28 cellular contexts compared by ENCODE assay signal in the genomic region with DNA sequence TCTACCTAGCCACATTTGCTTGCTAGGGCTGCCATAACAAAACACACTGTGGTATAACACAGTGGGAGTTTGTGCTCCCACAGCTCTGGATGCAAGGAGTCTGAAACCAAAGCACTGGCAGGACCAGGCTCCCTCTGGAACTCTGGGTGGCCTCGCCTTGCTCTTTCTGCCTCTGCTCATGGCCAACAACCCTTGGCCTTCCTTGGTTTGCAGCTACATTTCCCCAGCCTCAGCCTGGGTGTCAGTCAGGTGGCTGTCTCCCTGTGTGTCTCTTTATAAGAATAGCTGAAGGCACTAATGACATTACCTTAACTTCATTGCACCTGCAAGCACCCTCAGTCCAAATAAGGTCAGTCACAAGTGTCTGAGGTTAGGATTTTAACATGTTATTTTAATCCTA.
"Had no signal": no experiment of that assay in that cellular context is flagged by ENCODE, and none has a peak within 500 bp of the region (broad histone marks: within the 10 kb centered on the region; RNA-seq: fewer than 3 reads in every experiment).

No MANE protein-coding gene starts in this region.

- H3K27ac ChIP-seq: stomach, suprapubic skin, testis, thoracic aorta, thyroid gland, tibial artery, tibial nerve, transverse colon, upper lobe of left lung, upper lobe of right lung, uterus, vagina had no signal

- DNase-seq: stimulated activated CD4-positive, alpha-beta T cell treated with anti-CD3 and anti-CD28 coated beads, Interleukin-2, amount 100 ng/mL, for 48 hours; stimulated activated CD4-positive, alpha-beta T cell treated with anti-CD3 and anti-CD28 coated beads, Interleukin-4, amount 100 ng/mL, for 1 hour; stimulated activated CD4-positive, alpha-beta T cell treated with anti-CD3 and anti-CD28 coated beads, Interleukin-4, amount 100 ng/mL, for 24 hours; stimulated activated CD4-positive, alpha-beta T cell treated with anti-CD3 and anti-CD28 coated beads, Interleukin-4, amount 100 ng/mL, for 4 hours; stimulated activated CD8-positive, alpha-beta memory T cell treated with anti-CD3 and anti-CD28 coated beads, Interleukin-4, amount 100 ng/mL, for 48 hours; stimulated activated naive B cell treated with anti-CD40 and anti-IgM and Interleukin-4, amounts not matched to agents 10 μg/mL and 1 μg/mL and 100 μg/mL, for 72 hours; stimulated activated naive CD4-positive, alpha-beta T cell; stimulated activated naive CD4-positive, alpha-beta T cell treated with Interleukin-2 at 50 U/mL for 16 hours; stimulated activated naive CD8-positive, alpha-beta T cell treated with anti-CD3 and anti-CD28 coated beads, Interleukin-15, amount 100 ng/mL, for 72 hours; stimulated activated naive CD8-positive, alpha-beta T cell treated with anti-CD3 and anti-CD28 coated beads, Interleukin-15, Interleukin-2, amounts not matched to agents 100 U/mL and 50 U/mL, for 24 hours; stomach; substantia nigra; testis; thyroid gland; tibial artery; transverse colon; trophoblast cell; upper lobe of left lung; upper lobe of right lung; uterus had no signal

- ATAC-seq: stimulated activated effector memory CD8-positive, alpha-beta T cell treated with anti-CD3 and anti-CD28 coated beads, Interleukin-12 subunit alpha, Interleukin-12 subunit beta, amount 100 ng/mL, for 72 hours; stimulated activated memory B cell treated with anti-CD40 and anti-IgM and Interleukin-4, amounts not matched to agents 10 μg/mL and 1 μg/mL and 100 μg/mL, for 72 hours; stimulated activated naive B cell treated with anti-CD40 and anti-IgM and Interleukin-4, amounts not matched to agents 10 μg/mL and 1 μg/mL and 100 μg/mL, for 72 hours; stimulated activated naive CD8-positive, alpha-beta T cell treated with anti-CD3 and anti-CD28 coated beads, Interleukin-15, amount 100 ng/mL, for 72 hours; stimulated activated naive CD8-positive, alpha-beta T cell treated with anti-CD3 and anti-CD28 coated beads, Interleukin-15, Interleukin-2, amounts not matched to agents 100 U/mL and 50 U/mL, for 24 hours; upper lobe of right lung had no signal

- H3K4me3 ChIP-seq: stomach, suprapubic skin, testis, thoracic aorta, thyroid gland, tibial artery, tibial nerve, transverse colon, upper lobe of left lung, upper lobe of right lung, uterus, vagina had no signal

- H3K36me3 ChIP-seq: stomach, suprapubic skin, thoracic aorta, thyroid gland, tibial artery, tibial nerve, transverse colon, upper lobe of left lung, upper lobe of right lung, uterus, vagina had no signal

- H3K4me1 ChIP-seq: stomach, suprapubic skin, testis, thyroid gland, tibial artery, tibial nerve, transverse colon, upper lobe of left lung, upper lobe of right lung, uterus, vagina had no signal

- H3K4me1 Mint-ChIP-seq: stimulated activated effector memory CD8-positive, alpha-beta T cell treated with anti-CD3 and anti-CD28 coated beads, Interleukin-12 subunit alpha, Interleukin-12 subunit beta, amount 100 ng/mL, for 72 hours; stimulated activated memory B cell treated with anti-CD40 and anti-IgM and Interleukin-4, amounts not matched to agents 10 μg/mL and 1 μg/mL and 100 μg/mL, for 72 hours; stimulated activated naive B cell treated with anti-CD40 and anti-IgM and Interleukin-4, amounts not matched to agents 10 μg/mL and 1 μg/mL and 100 μg/mL, for 72 hours; stimulated activated naive CD8-positive, alpha-beta T cell treated with anti-CD3 and anti-CD28 coated beads, Interleukin-15, amount 100 ng/mL, for 72 hours had no signal

- H3K4me3 Mint-ChIP-seq: stimulated activated effector memory CD8-positive, alpha-beta T cell treated with anti-CD3 and anti-CD28 coated beads, Interleukin-12 subunit alpha, Interleukin-12 subunit beta, amount 100 ng/mL, for 72 hours; stimulated activated memory B cell treated with anti-CD40 and anti-IgM and Interleukin-4, amounts not matched to agents 10 μg/mL and 1 μg/mL and 100 μg/mL, for 72 hours; stimulated activated naive B cell treated with anti-CD40 and anti-IgM and Interleukin-4, amounts not matched to agents 10 μg/mL and 1 μg/mL and 100 μg/mL, for 72 hours; stimulated activated naive CD8-positive, alpha-beta T cell treated with anti-CD3 and anti-CD28 coated beads, Interleukin-15, amount 100 ng/mL, for 72 hours; stimulated activated naive CD8-positive, alpha-beta T cell treated with anti-CD3 and anti-CD28 coated beads, Interleukin-15, Interleukin-2, amounts not matched to agents 100 ng/mL and 50 ng/mL, for 24 hours; type B pancreatic cell had no signal

- H3K36me3 Mint-ChIP-seq: stimulated activated effector memory CD8-positive, alpha-beta T cell treated with anti-CD3 and anti-CD28 coated beads, Interleukin-12 subunit alpha, Interleukin-12 subunit beta, amount 100 ng/mL, for 72 hours; stimulated activated memory B cell treated with anti-CD40 and anti-IgM and Interleukin-4, amounts not matched to agents 10 μg/mL and 1 μg/mL and 100 μg/mL, for 72 hours; stimulated activated naive B cell treated with anti-CD40 and anti-IgM and Interleukin-4, amounts not matched to agents 10 μg/mL and 1 μg/mL and 100 μg/mL, for 72 hours; type B pancreatic cell had no signal

- H3K27me3 ChIP-seq: stomach, testis, thyroid gland, tibial artery, tibial nerve, transverse colon, upper lobe of left lung, upper lobe of right lung, uterus, vagina had no signal

- H3K27me3 Mint-ChIP-seq: stimulated activated memory B cell treated with anti-CD40 and anti-IgM and Interleukin-4, amounts not matched to agents 10 μg/mL and 1 μg/mL and 100 μg/mL, for 72 hours; stimulated activated naive B cell treated with anti-CD40 and anti-IgM and Interleukin-4, amounts not matched to agents 10 μg/mL and 1 μg/mL and 100 μg/mL, for 72 hours; stimulated activated naive CD8-positive, alpha-beta T cell treated with anti-CD3 and anti-CD28 coated beads, Interleukin-15, amount 100 ng/mL, for 72 hours; stimulated activated naive CD8-positive, alpha-beta T cell treated with anti-CD3 and anti-CD28 coated beads, Interleukin-15, Interleukin-2, amounts not matched to agents 100 ng/mL and 50 ng/mL, for 24 hours had no signal

- H3K27ac Mint-ChIP-seq: stimulated activated effector memory CD8-positive, alpha-beta T cell treated with anti-CD3 and anti-CD28 coated beads, Interleukin-12 subunit alpha, Interleukin-12 subunit beta, amount 100 ng/mL, for 72 hours; stimulated activated memory B cell treated with anti-CD40 and anti-IgM and Interleukin-4, amounts not matched to agents 10 μg/mL and 1 μg/mL and 100 μg/mL, for 72 hours; stimulated activated naive B cell treated with anti-CD40 and anti-IgM and Interleukin-4, amounts not matched to agents 10 μg/mL and 1 μg/mL and 100 μg/mL, for 72 hours; stimulated activated naive CD8-positive, alpha-beta T cell treated with anti-CD3 and anti-CD28 coated beads, Interleukin-15, amount 100 ng/mL, for 72 hours; stimulated activated naive CD8-positive, alpha-beta T cell treated with anti-CD3 and anti-CD28 coated beads, Interleukin-15, Interleukin-2, amounts not matched to agents 100 ng/mL and 50 ng/mL, for 24 hours; type B pancreatic cell had no signal

- H3K9me3 ChIP-seq: stomach, suprapubic skin, testis, thoracic aorta, thyroid gland, tibial artery, tibial nerve, transverse colon, upper lobe of left lung, upper lobe of right lung, uterus, vagina had no signal
